24 cellular contexts compared by ENCODE assay signal in the genomic region with DNA sequence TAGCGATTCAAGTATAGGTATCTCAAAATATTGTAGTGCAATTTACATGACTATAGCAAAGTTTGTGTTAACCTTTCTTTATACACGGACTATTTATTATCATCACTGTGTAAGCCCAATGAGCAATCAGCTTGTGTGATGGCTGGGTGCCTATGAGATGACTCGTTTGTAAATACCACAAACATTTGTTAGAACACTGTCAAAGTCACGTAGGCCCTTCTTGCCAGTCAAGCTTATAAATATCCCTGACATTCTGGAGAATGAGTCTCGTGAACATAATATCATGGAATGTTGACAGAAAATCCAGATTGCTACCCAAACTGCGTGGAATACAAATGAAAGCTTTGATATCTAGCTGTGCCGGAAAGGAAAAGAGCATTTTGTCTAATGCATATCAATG.
DNase-seq lines count a peak whose midpoint lies in the region; ATAC-seq and TF ChIP-seq lines count a peak whose summit lies in the region.
"Had no signal": no experiment of that assay in that cellular context is flagged by ENCODE, and none has a peak within 500 bp of the region (broad histone marks: within the 10 kb centered on the region; RNA-seq: fewer than 3 reads in every experiment).

No MANE protein-coding gene starts in this region.

- no peak for TF ChIP-seq POLR2A in esophagus muscularis mucosa (IDR thresholded peaks at IDR 0.05; ENCODE audit: low read depth)

- no peak overlapping the region for H3K4me2 ChIP-seq in fibroblast of lung (ENCODE audit: extremely low read depth, insufficient read depth, low read length)
- H3K4me2 ChIP-seq: BLaER1 treated with 17β-estradiol and CSF1 and Interleukin-3, amounts not matched to agents 10 nM and 100 nM; GM23338 had no signal

- no peaks in the 10 kb centered on the region for H4K20me1 ChIP-seq in fibroblast of lung (ENCODE audit: control insufficient read depth, extremely low read depth, insufficient read depth, low read length)
- H4K20me1 ChIP-seq: BLaER1 treated with 17β-estradiol and CSF1 and Interleukin-3, amounts not matched to agents 10 nM and 100 nM had no signal

- ATAC-seq in RWPE2 (ENCODE audit: low read depth) (peak; percentile 92), GM18909 (IDR thresholded peaks at IDR 0.05; ENCODE audit: poor library complexity, unreplicated experiment) (no peak)
- ATAC-seq: GM23338; left colon; natural killer cell treated with Interleukin-12 subunit alpha and Interleukin-12 subunit beta and Interleukin-15 and Interleukin-18, amount 100 ng/mL, for 72 hours; right cardiac atrium had no signal

- intact Hi-C loops in esophagus muscularis mucosa (cut with DNase I), result no loop called here

- H3K27ac ChIP-seq in RWPE2 (ENCODE audit: poor library complexity, severe bottlenecking) (peak overlapping the region; percentile 21), fibroblast of lung (ENCODE audit: insufficient read depth, low read length) (no peak overlapping the region), esophagus muscularis mucosa (replicated peaks in 1 of 4) (no peak overlapping the region)
- H3K27ac ChIP-seq: ascending aorta; BLaER1 treated with 17β-estradiol and CSF1 and Interleukin-3, amounts not matched to agents 10 nM and 100 nM had no signal

- peaks cover 16% of the 10 kb centered on the region for H3K4me1 ChIP-seq in RWPE2 (ENCODE audit: insufficient read depth, poor library complexity, severe bottlenecking)
- H3K4me1 ChIP-seq in fibroblast of lung (ENCODE audit: control insufficient read depth, extremely low read depth, insufficient read depth, low read length), result no peaks in the 10 kb centered on the region
- no peaks in the 10 kb centered on the region for H3K4me1 ChIP-seq in esophagus muscularis mucosa
- H3K4me1 ChIP-seq: ascending aorta; BLaER1 treated with 17β-estradiol and CSF1 and Interleukin-3, amounts not matched to agents 10 nM and 100 nM had no signal

- H3K9me3 ChIP-seq in RWPE2 (ENCODE audit: severe bottlenecking), result no peaks in the 10 kb centered on the region
- no peaks in the 10 kb centered on the region for H3K9me3 ChIP-seq in fibroblast of lung (ENCODE audit: control insufficient read depth, insufficient read depth, low read depth, low read length)
- no peaks in the 10 kb centered on the region for H3K9me3 ChIP-seq in esophagus muscularis mucosa
- H3K9me3 ChIP-seq: ascending aorta; BLaER1 treated with 17β-estradiol and CSF1 and Interleukin-3, amounts not matched to agents 10 nM and 100 nM had no signal

- 69% methylated on average over 7 of the region's 7 CpGs for WGBS in esophagus muscularis mucosa

- H2AFZ ChIP-seq in fibroblast of lung (ENCODE audit: low read length), result no peak overlapping the region
- H2AFZ ChIP-seq: GM23338 had no signal

- H3K36me3 ChIP-seq in RWPE2 (ENCODE audit: low read depth) (no peaks in the 10 kb centered on the region), fibroblast of lung (ENCODE audit: control insufficient read depth, insufficient read depth, low read length) (no peaks in the 10 kb centered on the region), esophagus muscularis mucosa (no peaks in the 10 kb centered on the region)
- H3K36me3 ChIP-seq: ascending aorta; BLaER1 treated with 17β-estradiol and CSF1 and Interleukin-3, amounts not matched to agents 10 nM and 100 nM had no signal

- no peak overlapping the region for H3K4me3 ChIP-seq in RWPE2 (ENCODE audit: severe bottlenecking)
- H3K4me3 ChIP-seq in fibroblast of lung (replicated peaks in 1 of 4; ENCODE audit: control extremely low read depth in 1 of 4, insufficient read depth in 1 of 4, low read depth in 3 of 4, low read length in 4 of 4), result no peak overlapping the region
- no peak overlapping the region for H3K4me3 ChIP-seq in esophagus muscularis mucosa
- H3K4me3 ChIP-seq: ascending aorta; BLaER1 treated with 17β-estradiol and CSF1 and Interleukin-3, amounts not matched to agents 10 nM and 100 nM; GM23338 had no signal

- peak; percentile 10 for DNase-seq in HPDE6-E6E7 (ENCODE audit: extremely low spot score)
- DNase-seq in RWPE2 (ENCODE audit: low spot score), result no peak
- DNase-seq in fibroblast of lung (ENCODE audit: low read depth in 2 of 2), result peak; percentile 1 to 66
- DNase-seq in myocyte (ENCODE audit: low read depth), result peak; percentile 13
- no peak for DNase-seq in esophagus muscularis mucosa (ENCODE audit: extremely low spot score)
- no peak for DNase-seq in activated CD4-positive, alpha-beta T cell treated with anti-CD3 and anti-CD28 coated beads for 1 hour
- DNase-seq in stimulated activated CD4-positive, alpha-beta T cell treated with anti-CD3 and anti-CD28 coated beads, Interleukin-12 subunit alpha, Interleukin-12 subunit beta, amount 100 ng/mL, for 4 hours, result no peak
- DNase-seq: ACHN; activated CD4-positive, alpha-beta T cell treated with anti-CD3 and anti-CD28 coated beads, Interleukin-2, amount 10 ng/mL, durations not matched to agents 7 days and 5 days; EL; glutamatergic neuron; left colon; NCI-H146; NCI-H2171; NCI-H526; right cardiac atrium; SHP77; stimulated activated CD8-positive, alpha-beta memory T cell treated with anti-CD3 and anti-CD28 coated beads, Interleukin-4, amount 100 ng/mL, for 48 hours; T-helper 1 cell had no signal

- TF ChIP-seq CTCF in RWPE2 (IDR thresholded peaks at IDR 0.05; ENCODE audit: poor library complexity, severe bottlenecking), result no peak
- TF ChIP-seq CTCF in fibroblast of lung (conservative IDR thresholded peaks at IDR 0.05 in 1 of 2, IDR thresholded peaks at IDR 0.05 in 1 of 2; ENCODE audit: low read depth in 1 of 2, low read length in 2 of 2), result no peak
- no peak for TF ChIP-seq CTCF in esophagus muscularis mucosa (IDR thresholded peaks at IDR 0.05)

- TF ChIP-seq EP300 in esophagus muscularis mucosa (IDR thresholded peaks at IDR 0.05), result no peak

- H3K27me3 ChIP-seq in RWPE2 (ENCODE audit: insufficient read depth, poor library complexity, severe bottlenecking) (no peaks in the 10 kb centered on the region), fibroblast of lung (ENCODE audit: control insufficient read depth, insufficient read depth, low read length) (no peaks in the 10 kb centered on the region), esophagus muscularis mucosa (no peaks in the 10 kb centered on the region)
- H3K27me3 ChIP-seq: ascending aorta; BLaER1 treated with 17β-estradiol and CSF1 and Interleukin-3, amounts not matched to agents 10 nM and 100 nM had no signal

- H3K79me2 ChIP-seq in fibroblast of lung (ENCODE audit: control insufficient read depth, insufficient read depth, low read length), result no peaks in the 10 kb centered on the region

- H3K9ac ChIP-seq in fibroblast of lung (ENCODE audit: insufficient read depth, low read length), result no peak overlapping the region
- H3K9ac ChIP-seq: BLaER1 treated with 17β-estradiol and CSF1 and Interleukin-3, amounts not matched to agents 10 nM and 100 nM had no signal

Comparison
In these comparisons a context has a peak if more than half of its experiments do, and no peak if none do; other contexts are left out.
1. DNase-seq: peak in HPDE6-E6E7 (single experiment), fibroblast of lung (2 of 2) and myocyte (single experiment); none in RWPE2 (single experiment), esophagus muscularis mucosa (single experiment), activated CD4-positive, alpha-beta T cell treated with anti-CD3 and anti-CD28 coated beads for 1 hour (single experiment) and stimulated activated CD4-positive, alpha-beta T cell treated with anti-CD3 and anti-CD28 coated beads, Interleukin-12 subunit alpha, Interleukin-12 subunit beta, amount 100 ng/mL, for 4 hours (single experiment).